8 cellular contexts compared by ENCODE assay signal in the genomic region with DNA sequence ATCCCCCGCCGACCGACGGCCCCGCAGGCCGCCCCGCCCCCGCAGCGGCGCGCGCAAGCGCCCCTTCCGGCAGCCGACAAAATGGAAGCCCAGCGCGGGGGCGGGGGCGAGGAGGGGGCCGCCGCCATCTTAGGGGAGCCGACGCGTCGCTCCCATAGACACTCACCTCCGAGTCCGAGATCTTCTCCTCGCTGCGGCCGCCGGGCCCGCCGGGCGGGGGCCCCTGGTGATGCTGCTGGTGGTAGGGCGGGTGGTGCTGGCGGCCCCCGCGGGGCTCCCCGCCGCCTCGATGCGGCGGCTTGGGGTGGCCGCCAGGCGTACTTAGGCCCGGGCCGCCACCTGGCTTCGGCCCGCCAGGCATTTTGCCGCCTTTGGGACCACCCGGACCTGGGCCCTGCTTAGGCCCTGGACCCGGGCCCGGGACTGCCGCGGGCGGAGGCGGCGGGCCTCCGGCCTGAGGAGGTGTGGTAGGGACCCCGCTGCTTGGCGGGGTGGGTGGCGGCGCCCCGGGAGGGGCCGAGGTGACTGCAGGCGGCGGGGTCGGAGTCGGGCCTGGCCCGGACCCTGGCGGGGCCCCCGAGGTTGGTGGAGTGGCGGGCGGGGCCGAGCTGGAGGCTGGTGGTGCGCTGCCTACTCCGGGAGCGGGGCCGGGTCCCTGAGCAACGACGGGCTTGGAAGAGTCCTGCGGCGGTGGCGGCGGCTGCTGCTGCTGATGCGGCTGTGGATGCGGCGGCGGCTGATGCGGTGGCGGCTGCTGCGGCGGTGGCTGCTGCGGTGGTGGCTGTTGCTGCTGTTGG. TPM values are rescaled to one million over a fixed set of nuclear protein-coding genes. Genes with fewer than 3 reads are reported as not detected.
A peak's percentile ranks its signal among the peaks of the same experiment; 100 is the strongest.
DNase-seq lines count a peak whose midpoint lies in the region; ATAC-seq and TF ChIP-seq lines count a peak whose summit lies in the region.

No MANE protein-coding gene starts in this region.

- H3K27me3 ChIP-seq in heart left ventricle: no peaks in the 10 kb centered on the region
- H3K27me3 ChIP-seq in transverse colon: no peaks in the 10 kb centered on the region

- in situ Hi-C loops in transverse colon (cut with MboI; ENCODE audit: low pct_ligation_motif_present in 1 of 4, low pct_unique_long_range_greater_than_20kb in 1 of 4, low sequenced_read_pairs in 3 of 4): loop anchor here in 2 of 4 donors (25.0 kb wide), 1 partner anchor 370 kb away; the partner anchor contains the start of genes KIAA0319L (in 2 of the 2), NCDN (in 2 of the 2) and TFAP2E (in 2 of the 2)

- H3K36me3 Mint-ChIP-seq in activated naive CD8-positive, alpha-beta T cell treated with anti-CD3 and anti-CD28 coated beads, Interleukin-2, amount 50 U/mL, for 24 hours (ENCODE audit: low read depth): peaks cover 46% of the 10 kb centered on the region

- H3K27ac ChIP-seq in HEK293 (ENCODE audit: extremely low read depth, low read depth, low read length): peak overlapping the region; percentile 86
- peak overlapping the region; percentile 97 to 100 (median 98) for H3K27ac ChIP-seq in heart left ventricle
- peak overlapping the region; percentile 99 to 100 (median 100) for H3K27ac ChIP-seq in transverse colon

- H3K27me3 Mint-ChIP-seq in activated naive CD8-positive, alpha-beta T cell treated with anti-CD3 and anti-CD28 coated beads, Interleukin-2, amount 50 U/mL, for 24 hours: peaks cover 2% of the 10 kb centered on the region

- H3K4me3 ChIP-seq in HEK293 (ENCODE audit: low read depth, low read length) (peak overlapping the region; percentile 99), heart left ventricle (peak overlapping the region; percentile 85 to 100 (median 99)), transverse colon (peak overlapping the region; percentile 91 to 100 (median 98))

- peak overlapping the region; percentile 89 for H3K4me3 Mint-ChIP-seq in activated naive CD8-positive, alpha-beta T cell treated with anti-CD3 and anti-CD28 coated beads, Interleukin-2, amount 50 U/mL, for 24 hours

- peak; percentile 34 for ATAC-seq in activated naive CD8-positive, alpha-beta T cell treated with anti-CD3 and anti-CD28 coated beads, Interleukin-2, amount 50 U/mL, for 24 hours
- ATAC-seq in heart left ventricle: peak; percentile 21 to 81 (median 68)

- intact Hi-C loops in heart left ventricle (cut with DNase I) (loop anchor here in 4 of 10 donors (5.0 to 10.0 kb wide), 7 partner anchors 75 to 373 kb away; partner anchors contain the start of genes KIAA0319L (in 2 of the 4), NCDN (in 2 of the 4), ZMYM6 (in 2 of the 4) and ZMYM4 (in 1 of the 4)), posterior cingulate gyrus (cut with DNase I) (loop anchor here (2.0 to 10.0 kb wide), 4 partner anchors 160 to 523 kb away; partner anchors contain the start of genes C1orf216 and ZMYM6), transverse colon (cut with DNase I; ENCODE audit: low total_unique reads) (no loop called here)

- H3K4me1 ChIP-seq in HEK293 (ENCODE audit: control insufficient read depth, insufficient read depth, low read length): no peaks in the 10 kb centered on the region
- peaks cover 9 to 49% (median 41%) of the 10 kb centered on the region in 12 donors for H3K4me1 ChIP-seq in heart left ventricle
- peaks cover 20 to 47% (median 26%) of the 10 kb centered on the region in 4 donors for H3K4me1 ChIP-seq in transverse colon

- CTCF ChIA-PET in HEK293 (lab: Yijun Ruan, JAX): interaction anchor here (0.7 kb wide), 1 partner anchor 10 kb away, joined by 3 read pairs; no protein-coding TSS in a partner anchor

- TF ChIP-seq POLR2A in heart left ventricle (IDR thresholded peaks at IDR 0.05) (peak in 1 of 2 donors; percentile 40), transverse colon (IDR thresholded peaks at IDR 0.05) (peak; percentile 8)

- H3K9me3 Mint-ChIP-seq in activated naive CD8-positive, alpha-beta T cell treated with anti-CD3 and anti-CD28 coated beads, Interleukin-2, amount 50 U/mL, for 24 hours: no peaks in the 10 kb centered on the region

- 0 to 1% (median 0%) methylated on average over 34 to 94 of the region's 94 CpGs for WGBS in heart left ventricle, 4 donors
- WGBS in transverse colon (ENCODE audit: low coverage in 1 of 2), 2 donors: 2% methylated on average over 52 of the region's 94 CpGs; no CpG with 5 or more reads in 1 of the 2 donors

- peak overlapping the region; percentile 95 for H3K27ac Mint-ChIP-seq in activated naive CD8-positive, alpha-beta T cell treated with anti-CD3 and anti-CD28 coated beads, Interleukin-2, amount 50 U/mL, for 24 hours

- peaks cover 46% of the 10 kb centered on the region for H3K4me1 Mint-ChIP-seq in activated naive CD8-positive, alpha-beta T cell treated with anti-CD3 and anti-CD28 coated beads, Interleukin-2, amount 50 U/mL, for 24 hours

- TF ChIP-seq CTCF in HEK293 (tag by site-specific recombination; IDR thresholded peaks at IDR 0.05) (no peak), heart left ventricle (IDR thresholded peaks at IDR 0.05) (peak in 8 of 12 donors; percentile 11 to 66 (median 32)), transverse colon (IDR thresholded peaks at IDR 0.05) (peak in 4 of 5 experiments; percentile 21 to 30 (median 24))

- H3K36me3 ChIP-seq in HEK293 (ENCODE audit: control insufficient read depth in 2 of 2, insufficient read depth in 1 of 2, low read length in 2 of 2) (peaks cover 39 to 46% of the 10 kb centered on the region in 2 experiments), heart left ventricle (peaks cover 0 to 46% (median 42%) of the 10 kb centered on the region in 9 donors), transverse colon (peaks cover 0 to 37% (median 15%) of the 10 kb centered on the region in 4 donors)

- TF ChIP-seq EP300 in transverse colon (IDR thresholded peaks at IDR 0.05; ENCODE audit: low read depth): no peak

- DNase-seq in EL: peak; percentile 79
- peak; percentile 73 for DNase-seq in NCI-H1092 (lab: John Stamatoyannopoulos, UW)
- DNase-seq in SW480 (ENCODE audit: low spot score): peak; percentile 61
- DNase-seq in activated naive CD8-positive, alpha-beta T cell treated with anti-CD3 and anti-CD28 coated beads, Interleukin-2, amount 50 U/mL, for 24 hours: peak; percentile 93
- peak; percentile 88 to 94 (median 91) for DNase-seq in heart left ventricle
- peak; percentile 64 to 97 (median 78) for DNase-seq in posterior cingulate gyrus
- DNase-seq in transverse colon: peak; percentile 89

- POLR2A ChIA-PET in HEK293 (lab: Yijun Ruan, JAX): interaction anchor here (0.5 to 1.6 kb wide), 8 partner anchors 9 to 366 kb away, joined by 3 to 13 read pairs (median 5); partner anchors contain the start of genes NCDN, ZMYM4 and ZMYM6

- H3K9me3 ChIP-seq in HEK293 (ENCODE audit: control insufficient read depth, insufficient read depth, low read depth, low read length): no peaks in the 10 kb centered on the region
- no peaks in the 10 kb centered on the region for H3K9me3 ChIP-seq in heart left ventricle
- H3K9me3 ChIP-seq in transverse colon: no peaks in the 10 kb centered on the region

TF ChIP-seq in HEK293, 187 proteins besides CTCF, POLR2A, EP300 and RAD21 (continues in another document):
- TF ChIP-seq ZBTB8A (tag by site-specific recombination; IDR thresholded peaks at IDR 0.05) (no peak), MZF1 (tag by site-specific recombination; IDR thresholded peaks at IDR 0.05; ENCODE audit: borderline replicate concordance) (no peak), ATF2 (tag by site-specific recombination; IDR thresholded peaks at IDR 0.05; ENCODE audit: low read depth) (no peak), ZNF174 (tag by site-specific recombination; IDR thresholded peaks at IDR 0.05) (no peak)
- TF ChIP-seq, protein P1, sequence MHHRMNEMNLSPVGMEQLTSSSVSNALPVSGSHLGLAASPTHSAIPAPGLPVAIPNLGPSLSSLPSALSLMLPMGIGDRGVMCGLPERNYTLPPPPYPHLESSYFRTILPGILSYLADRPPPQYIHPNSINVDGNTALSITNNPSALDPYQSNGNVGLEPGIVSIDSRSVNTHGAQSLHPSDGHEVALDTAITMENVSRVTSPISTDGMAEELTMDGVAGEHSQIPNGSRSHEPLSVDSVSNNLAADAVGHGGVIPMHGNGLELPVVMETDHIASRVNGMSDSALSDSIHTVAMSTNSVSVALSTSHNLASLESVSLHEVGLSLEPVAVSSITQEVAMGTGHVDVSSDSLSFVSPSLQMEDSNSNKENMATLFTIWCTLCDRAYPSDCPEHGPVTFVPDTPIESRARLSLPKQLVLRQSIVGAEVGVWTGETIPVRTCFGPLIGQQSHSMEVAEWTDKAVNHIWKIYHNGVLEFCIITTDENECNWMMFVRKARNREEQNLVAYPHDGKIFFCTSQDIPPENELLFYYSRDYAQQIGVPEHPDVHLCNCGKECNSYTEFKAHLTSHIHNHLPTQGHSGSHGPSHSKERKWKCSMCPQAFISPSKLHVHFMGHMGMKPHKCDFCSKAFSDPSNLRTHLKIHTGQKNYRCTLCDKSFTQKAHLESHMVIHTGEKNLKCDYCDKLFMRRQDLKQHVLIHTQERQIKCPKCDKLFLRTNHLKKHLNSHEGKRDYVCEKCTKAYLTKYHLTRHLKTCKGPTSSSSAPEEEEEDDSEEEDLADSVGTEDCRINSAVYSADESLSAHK (tag by site-specific recombination; IDR thresholded peaks at IDR 0.05): no peak
- TF ChIP-seq, protein P2, sequence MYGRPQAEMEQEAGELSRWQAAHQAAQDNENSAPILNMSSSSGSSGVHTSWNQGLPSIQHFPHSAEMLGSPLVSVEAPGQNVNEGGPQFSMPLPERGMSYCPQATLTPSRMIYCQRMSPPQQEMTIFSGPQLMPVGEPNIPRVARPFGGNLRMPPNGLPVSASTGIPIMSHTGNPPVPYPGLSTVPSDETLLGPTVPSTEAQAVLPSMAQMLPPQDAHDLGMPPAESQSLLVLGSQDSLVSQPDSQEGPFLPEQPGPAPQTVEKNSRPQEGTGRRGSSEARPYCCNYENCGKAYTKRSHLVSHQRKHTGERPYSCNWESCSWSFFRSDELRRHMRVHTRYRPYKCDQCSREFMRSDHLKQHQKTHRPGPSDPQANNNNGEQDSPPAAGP (tag by site-specific recombination; IDR thresholded peaks at IDR 0.05): no peak

RNA-seq across cellular contexts. Expression of gene SFPQ, which starts 0.7 kb away (rescaled TPM):
- total RNA-seq in heart left ventricle (100 to 1,000 TPM in 2 of 9 donors, 10 to 100 TPM in 7; 58.6 to 114 (median 76.4) TPM), transverse colon (100 to 1,000 TPM; 169 to 431 (median 245) TPM)
- 100 to 1,000 TPM in 1 of 2 donors, 10 to 100 TPM in 1; 74.9 to 103 TPM for polyA plus RNA-seq in heart left ventricle

Comparison
In these comparisons a context has a peak if more than half of its experiments do, and no peak if none do; other contexts are left out.
1. Peak in every context shown above with its lines: DNase-seq, ATAC-seq, H3K4me3 ChIP-seq and H3K27ac ChIP-seq.